22 cellular contexts compared by ENCODE assay signal in genomic region chr3:45591547-45591912, GRCh38.
"Had no signal": no experiment of that assay in that cellular context is flagged by ENCODE, and none has a peak within 500 bp of the region (broad histone marks: within the 10 kb centered on the region; RNA-seq: fewer than 3 reads in every experiment).

No MANE protein-coding gene starts in this region.

- FAIRE-seq: RCC 7860 had no signal

- H3K27me3 ChIP-seq: MG63, SJSA1 had no signal

- H3K27ac ChIP-seq: SJSA1, SK-N-MC had no signal

- DNase-seq: KBM-7, MG63, NCI-H1092, NCI-H1105 treated with DMSO at 0.1 percent for 48 hours, NCI-H1417 treated with DMSO at 0.1 percent for 48 hours, NCI-H146, NCI-H1694 treated with DMSO at 0.1 percent for 48 hours, NCI-H1930, NCI-H2081, NCI-H2107, NCI-H226, NCI-H446, NCI-H510A, NCI-H524 treated with DMSO at 0.1 percent for 48 hours, NCI-H69, NCI-H774, Right ventricle myocardium superior, RPMI8226, SIG-M5 had no signal

- H3K4me3 ChIP-seq: MG63, SJSA1, SK-N-MC had no signal

- H3K36me3 ChIP-seq: MG63 had no signal

- H3K9me3 ChIP-seq: MG63, SJSA1 had no signal
